ENCODE assay signal across 16 cellular contexts in genomic region chr6:159615923-159616322, GRCh38.
A peak's percentile ranks its signal among the peaks of the same experiment; 100 is the strongest.
DNase-seq lines count a peak whose midpoint lies in the region; TF ChIP-seq lines count a peak whose summit lies in the region.
"Had no signal": no experiment of that assay in that cellular context is flagged by ENCODE, and none has a peak within 500 bp of the region (broad histone marks: within the 10 kb centered on the region; RNA-seq: fewer than 3 reads in every experiment).

No MANE protein-coding gene starts in this region.

- H3K4me3 Mint-ChIP-seq in glutamatergic neuron (ENCODE audit: unreplicated experiment), result peak overlapping the region; percentile 70
- H3K4me3 Mint-ChIP-seq: CD4-positive, CD25-positive, alpha-beta regulatory T cell; GM23338; IgD-negative memory B cell had no signal

- peak overlapping the region; percentile 92 for H3K27ac Mint-ChIP-seq in glutamatergic neuron (ENCODE audit: unreplicated experiment)
- H3K27ac Mint-ChIP-seq: CD4-positive, CD25-positive, alpha-beta regulatory T cell; GM23338; IgD-negative memory B cell had no signal

- H3K9me3 Mint-ChIP-seq in glutamatergic neuron (ENCODE audit: unreplicated experiment), result peaks cover 16% of the 10 kb centered on the region

- peaks cover 6% of the 10 kb centered on the region for H3K27me3 Mint-ChIP-seq in glutamatergic neuron (ENCODE audit: unreplicated experiment)
- H3K27me3 Mint-ChIP-seq: IgD-negative memory B cell had no signal

- no peak for TF ChIP-seq CTCF in glutamatergic neuron (IDR thresholded peaks at IDR 0.05; ENCODE audit: partially characterized antibody, unreplicated experiment)

- DNase-seq in AG20443 (ENCODE audit: low spot score), result peak; percentile 40
- peak; percentile 45 for DNase-seq in DMS 273 treated with DMSO at 0.1 percent for 48 hours (lab: John Stamatoyannopoulos, UW)
- DNase-seq in NCI-H524 treated with DMSO at 0.1 percent for 48 hours (lab: John Stamatoyannopoulos, UW), result peak; percentile 95
- no peak for DNase-seq in glutamatergic neuron
- no peak for DNase-seq in activated effector memory CD4-positive, alpha-beta T cell treated with anti-CD3 and anti-CD28 coated beads, Interleukin-2, amount 50 U/mL, for 16 hours
- no peak for DNase-seq in stimulated activated CD4-positive, alpha-beta T cell treated with anti-CD3 and anti-CD28 coated beads, Interleukin-4, amount 100 ng/mL, for 24 hours
- no peak for DNase-seq in activated CD4-positive, alpha-beta T cell treated with anti-CD3 and anti-CD28 coated beads, Interleukin-2, amount 50 U/mL, for 4 hours
- DNase-seq: AML-193; CD4-positive, CD25-positive, alpha-beta regulatory T cell; DMS153; DMS79 treated with DMSO at 0.1 percent for 48 hours; GF-D8; H7; KG1 had no signal

- H3K36me3 Mint-ChIP-seq in glutamatergic neuron (ENCODE audit: unreplicated experiment), result peaks cover 24% of the 10 kb centered on the region

- peaks cover 11% of the 10 kb centered on the region for H3K4me1 Mint-ChIP-seq in glutamatergic neuron (ENCODE audit: low read depth, unreplicated experiment)
- H3K4me1 Mint-ChIP-seq: CD4-positive, CD25-positive, alpha-beta regulatory T cell; GM23338; IgD-negative memory B cell had no signal

Comparison
In these comparisons a context has a peak if more than half of its experiments do, and no peak if none do; other contexts are left out.
1. DNase-seq: peak in AG20443 (single experiment), DMS 273 treated with DMSO at 0.1 percent for 48 hours (single experiment) and NCI-H524 treated with DMSO at 0.1 percent for 48 hours (single experiment); none in glutamatergic neuron (single experiment), activated effector memory CD4-positive, alpha-beta T cell treated with anti-CD3 and anti-CD28 coated beads, Interleukin-2, amount 50 U/mL, for 16 hours (single experiment), stimulated activated CD4-positive, alpha-beta T cell treated with anti-CD3 and anti-CD28 coated beads, Interleukin-4, amount 100 ng/mL, for 24 hours (single experiment) and activated CD4-positive, alpha-beta T cell treated with anti-CD3 and anti-CD28 coated beads, Interleukin-2, amount 50 U/mL, for 4 hours (0 of 2).